8 cellular contexts compared by ENCODE assay signal in the genomic region with DNA sequence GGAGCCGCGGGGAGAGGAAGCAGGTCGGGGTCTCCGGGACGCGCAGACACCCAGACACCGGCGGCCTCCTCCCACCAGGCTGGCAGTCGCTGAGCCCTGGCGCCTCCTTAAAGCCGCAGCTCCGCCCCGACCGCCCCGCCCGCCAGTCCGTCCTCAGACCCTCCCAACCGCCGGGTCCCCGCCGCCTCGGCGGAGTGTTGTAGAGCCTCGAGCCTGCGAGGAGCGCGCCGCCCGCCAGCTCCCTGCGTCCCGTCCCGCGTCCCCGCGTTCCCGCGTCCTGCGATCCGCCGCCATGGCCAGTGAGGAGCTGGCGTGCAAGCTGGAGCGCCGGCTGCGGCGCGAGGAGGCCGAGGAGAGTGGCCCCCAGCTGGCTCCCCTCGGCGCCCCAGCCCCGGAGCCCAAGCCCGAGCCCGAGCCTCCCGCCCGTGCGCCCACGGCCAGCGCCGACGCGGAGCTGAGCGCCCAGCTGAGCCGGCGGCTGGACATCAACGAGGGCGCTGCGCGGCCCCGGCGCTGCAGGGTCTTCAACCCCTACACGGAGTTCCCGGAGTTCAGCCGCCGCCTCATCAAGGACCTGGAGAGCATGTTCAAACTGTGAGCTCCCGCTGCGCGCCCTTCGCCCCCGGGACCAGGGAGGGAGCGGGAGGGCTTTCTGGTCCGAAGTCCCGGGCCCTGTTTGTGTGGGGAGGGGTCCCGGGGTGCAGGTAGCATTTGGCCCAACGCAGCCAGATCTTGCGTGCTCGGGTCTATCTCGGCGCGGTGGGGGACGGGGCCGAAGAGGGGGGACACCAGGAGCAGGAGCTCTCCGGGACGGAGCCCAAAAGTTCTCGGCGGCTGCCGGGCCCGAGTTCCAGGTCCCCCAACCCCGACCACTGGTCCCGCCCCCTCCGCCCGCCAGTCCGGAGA. TPM values are rescaled to one million over a fixed set of nuclear protein-coding genes. Genes with fewer than 3 reads are reported as not detected.
DNase-seq lines count a peak whose midpoint lies in the region; ATAC-seq, FAIRE-seq and TF ChIP-seq lines count a peak whose summit lies in the region.

A gene with protein sequence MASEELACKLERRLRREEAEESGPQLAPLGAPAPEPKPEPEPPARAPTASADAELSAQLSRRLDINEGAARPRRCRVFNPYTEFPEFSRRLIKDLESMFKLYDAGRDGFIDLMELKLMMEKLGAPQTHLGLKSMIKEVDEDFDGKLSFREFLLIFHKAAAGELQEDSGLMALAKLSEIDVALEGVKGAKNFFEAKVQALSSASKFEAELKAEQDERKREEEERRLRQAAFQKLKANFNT (plus strand): TSS at position 192 of the 906 bp plus-strand sequence. CDS start 101 bp downstream, at position 293.

- FAIRE-seq in GM12891 (lab: Jason Lieb, UNC) = peak; percentile 63

- H3K4me3 Mint-ChIP-seq in mesothelial cell of epicardium = peak within 1 kb of the TSS; percentile 68

- no peaks in the 10 kb centered on the region for H3K36me3 Mint-ChIP-seq in mesothelial cell of epicardium

- TF ChIP-seq POLR2A in GM12891 (IDR thresholded peaks at IDR 0.05; ENCODE audit: low read depth, low read length) = no peak

- TF ChIP-seq CTCF in epithelial cell of esophagus (IDR thresholded peaks at IDR 0.05; ENCODE audit: insufficient read depth, low read depth, low read length, missing control alignments) (no peak), mesothelial cell of epicardium (IDR thresholded peaks at IDR 0.05; ENCODE audit: unreplicated experiment) (no peak)

- H3K4me1 Mint-ChIP-seq in mesothelial cell of epicardium = peaks cover 9% of the 10 kb centered on the region

- H3K4me3 ChIP-seq in epithelial cell of esophagus (ENCODE audit: low read length) = peak within 1 kb of the TSS; percentile 48

- H3K9me3 Mint-ChIP-seq in mesothelial cell of epicardium = no peaks in the 10 kb centered on the region

- peaks cover 29% of the 10 kb centered on the region for H3K27me3 Mint-ChIP-seq in mesothelial cell of epicardium (ENCODE audit: low read depth)

- DNase-seq in GM12891 (ENCODE audit: insufficient read length, low spot score) = peak; percentile 65
- DNase-seq in NCI-H446 treated with DMSO at 0.1 percent for 48 hours (lab: John Stamatoyannopoulos, UW) = peak; percentile 6
- DNase-seq in activated T-cell treated with anti-CD3 and anti-CD28 coated beads for 24 hours (ENCODE audit: low read depth) = peak; percentile 42
- DNase-seq in epithelial cell of esophagus (ENCODE audit: low read depth) = peak; percentile 70
- peak; percentile 68 to 85 for DNase-seq in mesothelial cell of epicardium (ENCODE audit: low spot score in 2 of 2, unreplicated experiment in 2 of 2)
- DNase-seq in stimulated activated CD8-positive, alpha-beta memory T cell treated with anti-CD3 and anti-CD28 coated beads, Interleukin-12 subunit alpha, Interleukin-12 subunit beta, amount 100 ng/mL, for 4 hours (ENCODE audit: low read depth) = peak; percentile 46
- DNase-seq in NCI-H187 (lab: John Stamatoyannopoulos, UW) = no peak

- no peak for ATAC-seq in HG03442 (IDR thresholded peaks at IDR 0.05; ENCODE audit: unreplicated experiment)

- no peak within 1 kb of the TSS for H3K27ac Mint-ChIP-seq in mesothelial cell of epicardium

TF ChIP-seq in GM12891, 5 proteins besides CTCF, POLR2A, EP300 and RAD21:
- no peak for TF ChIP-seq POU2F2 (IDR thresholded peaks at IDR 0.05; ENCODE audit: low read depth, low read length)
- TF ChIP-seq POLR2AphosphoS5 (IDR thresholded peaks at IDR 0.05; ENCODE audit: low read depth, low read length) = no peak
- no peak for TF ChIP-seq SPI1 (IDR thresholded peaks at IDR 0.05; ENCODE audit: low read depth, low read length)
- TF ChIP-seq PAX5 (IDR thresholded peaks at IDR 0.05; ENCODE audit: insufficient read depth, low read length, severe bottlenecking) = no peak
- no peak for TF ChIP-seq TAF1 (IDR thresholded peaks at IDR 0.05; ENCODE audit: low read depth, low read length)

RNA-seq across cellular contexts. Expression of the gene that starts here (rescaled TPM):
- polyA plus RNA-seq in GM12891 (2012; ENCODE audit: low read depth, missing spikeins) = not detected
- 5.3 to 5.6 TPM (median 5.4 TPM) in 3 replicates for total RNA-seq in mesothelial cell of epicardium

Comparison
In these comparisons a context has a peak if more than half of its experiments do, and no peak if none do; other contexts are left out.
1. DNase-seq: peak in GM12891 (single experiment), NCI-H446 treated with DMSO at 0.1 percent for 48 hours (single experiment), activated T-cell treated with anti-CD3 and anti-CD28 coated beads for 24 hours (single experiment), epithelial cell of esophagus (single experiment), mesothelial cell of epicardium (2 of 2) and stimulated activated CD8-positive, alpha-beta memory T cell treated with anti-CD3 and anti-CD28 coated beads, Interleukin-12 subunit alpha, Interleukin-12 subunit beta, amount 100 ng/mL, for 4 hours (single experiment); none in NCI-H187 (0 of 2).